ENCODE assay signal across 11 cellular contexts in the genomic region with DNA sequence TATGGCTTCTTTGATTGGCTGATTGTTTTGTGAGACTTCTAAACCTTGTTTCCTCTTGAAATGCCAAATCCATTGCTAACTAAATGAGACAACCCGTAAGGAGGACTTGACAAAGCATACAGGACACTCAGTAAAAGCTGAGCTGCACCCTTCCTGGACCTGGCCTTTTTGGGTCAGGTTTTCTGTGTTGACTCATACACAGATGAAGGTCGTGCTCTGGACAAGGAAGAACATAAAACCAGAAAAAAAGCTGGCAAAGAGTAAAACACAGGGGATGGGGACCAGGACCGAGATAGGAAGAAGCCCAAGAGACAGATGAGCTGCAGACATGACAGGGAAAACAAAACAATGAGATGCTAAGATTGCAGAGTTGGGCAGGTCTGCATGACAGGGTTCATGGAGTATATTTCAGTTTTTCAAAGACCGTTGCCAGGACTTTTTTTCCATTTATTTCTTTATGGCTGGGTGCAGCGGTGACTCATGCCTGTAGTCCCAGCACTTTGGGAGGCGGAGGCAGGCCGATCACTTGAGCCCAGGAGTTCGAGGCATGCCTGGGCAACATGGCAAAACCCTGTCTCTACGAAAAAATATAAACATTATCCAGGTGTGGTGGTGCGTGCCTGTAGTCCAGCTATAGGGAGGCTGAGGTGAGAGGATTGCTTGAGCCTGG. TPM values are rescaled to one million over a fixed set of nuclear protein-coding genes. Genes with fewer than 3 reads are reported as not detected.
DNase-seq lines count a peak whose midpoint lies in the region; ATAC-seq and TF ChIP-seq lines count a peak whose summit lies in the region.
"Had no signal": no experiment of that assay in that cellular context is flagged by ENCODE, and none has a peak within 500 bp of the region (broad histone marks: within the 10 kb centered on the region; RNA-seq: fewer than 3 reads in every experiment).

No MANE protein-coding gene starts in this region.

- DNase-seq in NCI-H226 (peak; percentile 42), cardiac fibroblast (ENCODE audit: low read depth in 2 of 2) (peak; percentile 28 to 88), kidney tubule cell (ENCODE audit: low spot score) (peak; percentile 72), thoracic aorta (ENCODE audit: low spot score) (no peak), BE2C (no peak), NCI-H2196 treated with DMSO at 0.1 percent for 48 hours (lab: John Stamatoyannopoulos, UW; ENCODE audit: unreplicated experiment) (no peak)
- DNase-seq: activated CD4-positive, alpha-beta T cell treated with anti-CD3 and anti-CD28 coated beads for 1 hour; CD8-positive, alpha-beta T cell; Karpas-422; testis had no signal

- peak; percentile 57 for ATAC-seq in thoracic aorta (ENCODE audit: insufficient number of reproducible peaks, low FRiP score, low read depth)
- ATAC-seq in stimulated activated memory B cell treated with anti-CD40 and anti-IgM and Interleukin-4, amounts not matched to agents 10 μg/mL and 1 μg/mL and 100 μg/mL, for 72 hours, result no peak
- ATAC-seq: CD8-positive, alpha-beta T cell had no signal

- H3K4me3 Mint-ChIP-seq in stimulated activated memory B cell treated with anti-CD40 and anti-IgM and Interleukin-4, amounts not matched to agents 10 μg/mL and 1 μg/mL and 100 μg/mL, for 72 hours, result no peak overlapping the region
- H3K4me3 Mint-ChIP-seq: CD8-positive, alpha-beta T cell had no signal

- H3K4me3 ChIP-seq in cardiac fibroblast (replicated peaks in 1 of 2; ENCODE audit: low read depth in 2 of 2, low read length in 2 of 2), result no peak overlapping the region
- no peak overlapping the region for H3K4me3 ChIP-seq in thoracic aorta
- no peak overlapping the region for H3K4me3 ChIP-seq in BE2C (ENCODE audit: low read depth, low read length)
- H3K4me3 ChIP-seq: testis had no signal

- H3K36me3 ChIP-seq in thoracic aorta (no peaks in the 10 kb centered on the region), BE2C (no peaks in the 10 kb centered on the region)

- H3K27ac Mint-ChIP-seq in stimulated activated memory B cell treated with anti-CD40 and anti-IgM and Interleukin-4, amounts not matched to agents 10 μg/mL and 1 μg/mL and 100 μg/mL, for 72 hours, result no peak overlapping the region
- H3K27ac Mint-ChIP-seq: CD8-positive, alpha-beta T cell had no signal

- H3K4me1 ChIP-seq in thoracic aorta (ENCODE audit: control insufficient read depth in 1 of 2, low read depth in 2 of 2) (peaks cover 14 to 34% of the 10 kb centered on the region in 2 donors), BE2C (peaks cover 6% of the 10 kb centered on the region)

- H3K27ac ChIP-seq in thoracic aorta, result peak overlapping the region; percentile 3 to 39
- H3K27ac ChIP-seq: testis had no signal

- H3K27me3 Mint-ChIP-seq in stimulated activated memory B cell treated with anti-CD40 and anti-IgM and Interleukin-4, amounts not matched to agents 10 μg/mL and 1 μg/mL and 100 μg/mL, for 72 hours, result no peaks in the 10 kb centered on the region

- no peaks in the 10 kb centered on the region for H3K9me3 ChIP-seq in thoracic aorta
- H3K9me3 ChIP-seq in BE2C, result no peaks in the 10 kb centered on the region
- H3K9me3 ChIP-seq: testis had no signal

- H3K9me3 Mint-ChIP-seq in stimulated activated memory B cell treated with anti-CD40 and anti-IgM and Interleukin-4, amounts not matched to agents 10 μg/mL and 1 μg/mL and 100 μg/mL, for 72 hours, result peaks cover 3% of the 10 kb centered on the region
- H3K9me3 Mint-ChIP-seq: CD8-positive, alpha-beta T cell had no signal

- H3K27me3 ChIP-seq in thoracic aorta (replicated peaks; ENCODE audit: insufficient read depth), result no peaks in the 10 kb centered on the region
- H3K27me3 ChIP-seq in BE2C, result no peaks in the 10 kb centered on the region
- H3K27me3 ChIP-seq: testis had no signal

- peaks cover 20% of the 10 kb centered on the region for H3K4me1 Mint-ChIP-seq in stimulated activated memory B cell treated with anti-CD40 and anti-IgM and Interleukin-4, amounts not matched to agents 10 μg/mL and 1 μg/mL and 100 μg/mL, for 72 hours

- H3K36me3 Mint-ChIP-seq in stimulated activated memory B cell treated with anti-CD40 and anti-IgM and Interleukin-4, amounts not matched to agents 10 μg/mL and 1 μg/mL and 100 μg/mL, for 72 hours, result peaks cover 2% of the 10 kb centered on the region
- H3K36me3 Mint-ChIP-seq: CD8-positive, alpha-beta T cell had no signal

- TF ChIP-seq CTCF in cardiac fibroblast (IDR thresholded peaks at IDR 0.05; ENCODE audit: low read depth, low read length) (no peak), thoracic aorta (IDR thresholded peaks at IDR 0.05) (no peak), BE2C (IDR thresholded peaks at IDR 0.05; ENCODE audit: low read depth, low read length) (no peak)

RNA-seq across cellular contexts. Expression of gene INO80C, which starts 41.4 kb away (rescaled TPM):
- 1 to 10 TPM; 3.0 to 7.3 TPM for total RNA-seq in thoracic aorta
- 80.3 TPM for polyA plus RNA-seq in BE2C (2012; ENCODE audit: insufficient read depth, insufficient read length, low read depth)

Comparison
In these comparisons a context has a peak if more than half of its experiments do, and no peak if none do; other contexts are left out.
1. DNase-seq: peak in NCI-H226 (single experiment), cardiac fibroblast (2 of 2) and kidney tubule cell (single experiment); none in thoracic aorta (single experiment), BE2C (single experiment) and NCI-H2196 treated with DMSO at 0.1 percent for 48 hours (single experiment).